Comparison of ENCODE assay signal across 1 cellular context in the genomic region with DNA sequence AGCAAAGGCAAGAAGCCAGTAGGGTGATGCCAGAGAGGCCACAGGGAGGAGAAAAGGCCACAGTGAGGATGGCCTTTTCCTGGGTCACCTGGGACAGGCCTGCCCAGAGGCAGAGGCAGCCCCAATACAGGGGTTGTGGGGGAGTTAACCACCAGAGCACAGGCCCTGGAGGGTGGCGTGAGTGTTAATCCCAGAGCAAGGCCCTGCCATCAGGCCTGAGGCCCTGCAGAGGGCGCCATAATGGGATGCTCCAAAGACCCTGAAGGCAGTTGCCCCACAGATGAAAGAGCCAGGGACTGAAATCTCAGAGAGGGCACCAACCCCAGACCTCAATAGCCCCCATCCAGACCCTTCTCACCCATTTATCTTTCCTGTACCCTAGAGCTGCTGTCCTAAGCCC.
A peak's percentile ranks its signal among the peaks of the same experiment; 100 is the strongest.
TF ChIP-seq lines count a peak whose summit lies in the region.

No MANE protein-coding gene starts in this region.

TF ChIP-seq in K562, 482 proteins besides CTCF, POLR2A, EP300 and RAD21 (continued from another document and continues in another):
- TF ChIP-seq, protein P1, sequence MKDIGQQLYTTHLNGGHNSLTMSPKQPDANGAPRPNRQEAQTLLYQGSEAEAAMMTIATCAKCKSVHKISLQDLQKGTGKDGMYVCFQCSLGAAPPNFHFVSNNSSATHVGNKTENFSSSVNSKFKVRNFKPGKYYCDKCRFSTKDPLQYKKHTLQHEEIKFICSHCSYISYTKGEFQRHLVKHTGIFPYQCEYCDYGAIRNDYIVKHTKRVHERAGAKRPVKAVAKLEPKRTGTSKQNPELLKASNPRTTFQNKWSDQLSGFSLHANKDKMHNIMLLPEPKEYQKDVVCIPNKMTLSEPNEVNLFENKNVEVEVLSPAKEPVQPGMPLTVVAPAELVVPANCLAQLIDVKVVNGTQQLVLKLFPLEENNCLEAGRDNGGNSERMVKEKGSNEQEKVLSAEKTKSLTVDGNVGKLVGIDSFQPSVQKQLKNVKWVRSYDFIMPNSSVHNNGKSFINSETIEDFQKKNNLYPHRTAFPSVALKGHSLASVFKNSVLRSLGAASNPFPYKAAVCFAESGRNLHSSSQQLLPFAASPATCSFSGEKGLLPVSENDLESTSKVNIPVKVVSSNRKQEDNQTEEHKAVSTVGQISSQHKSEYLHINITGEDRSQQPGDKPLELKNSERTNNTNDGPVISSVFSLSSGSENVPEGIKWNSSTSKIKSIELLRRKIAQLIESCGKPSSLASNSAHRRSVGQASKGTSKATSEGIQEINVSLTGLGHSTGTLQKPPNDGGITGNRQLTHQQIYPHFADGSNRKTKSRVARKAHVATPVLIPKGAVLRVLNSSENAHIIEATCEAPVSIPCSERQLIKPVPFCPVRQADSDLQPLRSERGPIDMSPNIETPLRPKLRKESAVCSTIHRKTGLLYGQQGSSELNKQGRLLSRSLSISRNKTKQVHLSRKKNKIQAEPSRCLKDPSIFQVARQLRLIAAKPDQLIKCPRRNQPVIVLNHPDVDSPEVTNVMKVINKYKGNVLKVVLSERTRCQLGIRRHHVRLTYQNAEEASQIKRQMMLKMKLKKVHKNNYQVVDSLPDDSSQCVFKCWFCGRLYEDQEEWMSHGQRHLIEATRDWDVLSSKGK (CRISPR knock-in tag; IDR thresholded peaks at IDR 0.05) = no peak
- no peak for TF ChIP-seq ZNF146 (CRISPR knock-in tag; IDR thresholded peaks at IDR 0.05; ENCODE audit: unreplicated experiment)
- TF ChIP-seq ARNT (IDR thresholded peaks at IDR 0.05) = no peak
- no peak for TF ChIP-seq RHOXF2B (CRISPR knock-in tag; conservative IDR thresholded peaks at IDR 0.05)
- peak in 1 of 3 experiments; percentile 33 for TF ChIP-seq YY1 (IDR thresholded peaks at IDR 0.05; ENCODE audit: borderline replicate concordance in 1 of 3, control insufficient read depth in 1 of 3, extremely low read depth in 1 of 3, insufficient read depth in 3 of 3, insufficient read length in 1 of 3, insufficient replicate concordance in 2 of 3, low read depth in 1 of 3, low read length in 2 of 3)
- TF ChIP-seq E2F3 (CRISPR knock-in tag; IDR thresholded peaks at IDR 0.05) = no peak
- no peak for TF ChIP-seq ZNF766 (CRISPR knock-in tag; conservative IDR thresholded peaks at IDR 0.05)
- no peak for TF ChIP-seq TAF1 (IDR thresholded peaks at IDR 0.05; ENCODE audit: control insufficient read depth, extremely low read depth, insufficient read depth, low read length, severe bottlenecking)
- no peak for TF ChIP-seq NR1H2 (CRISPR knock-in tag; IDR thresholded peaks at IDR 0.05)
- TF ChIP-seq ZNF79 (CRISPR knock-in tag; IDR thresholded peaks at IDR 0.05; ENCODE audit: low read depth) = no peak
- no peak for TF ChIP-seq SIX5 (IDR thresholded peaks at IDR 0.05; ENCODE audit: borderline replicate concordance in 1 of 2, insufficient read depth in 1 of 2, low read depth in 1 of 2, low read length in 2 of 2)
- TF ChIP-seq ZNF717 (CRISPR knock-in tag; IDR thresholded peaks at IDR 0.05) = no peak
- no peak for TF ChIP-seq SREBF1 (IDR thresholded peaks at IDR 0.05; ENCODE audit: borderline replicate concordance, low read depth, low read length)
- no peak for TF ChIP-seq ESRRA (IDR thresholded peaks at IDR 0.05; ENCODE audit: borderline replicate concordance, low read depth)
- TF ChIP-seq LEF1 (IDR thresholded peaks at IDR 0.05) = no peak
- TF ChIP-seq GATAD2B (IDR thresholded peaks at IDR 0.05; ENCODE audit: borderline replicate concordance) = no peak
- no peak for TF ChIP-seq ATF7 (IDR thresholded peaks at IDR 0.05)
- TF ChIP-seq CHD2 (IDR thresholded peaks at IDR 0.05; ENCODE audit: low read depth, low read length) = no peak
- TF ChIP-seq, protein P2, sequence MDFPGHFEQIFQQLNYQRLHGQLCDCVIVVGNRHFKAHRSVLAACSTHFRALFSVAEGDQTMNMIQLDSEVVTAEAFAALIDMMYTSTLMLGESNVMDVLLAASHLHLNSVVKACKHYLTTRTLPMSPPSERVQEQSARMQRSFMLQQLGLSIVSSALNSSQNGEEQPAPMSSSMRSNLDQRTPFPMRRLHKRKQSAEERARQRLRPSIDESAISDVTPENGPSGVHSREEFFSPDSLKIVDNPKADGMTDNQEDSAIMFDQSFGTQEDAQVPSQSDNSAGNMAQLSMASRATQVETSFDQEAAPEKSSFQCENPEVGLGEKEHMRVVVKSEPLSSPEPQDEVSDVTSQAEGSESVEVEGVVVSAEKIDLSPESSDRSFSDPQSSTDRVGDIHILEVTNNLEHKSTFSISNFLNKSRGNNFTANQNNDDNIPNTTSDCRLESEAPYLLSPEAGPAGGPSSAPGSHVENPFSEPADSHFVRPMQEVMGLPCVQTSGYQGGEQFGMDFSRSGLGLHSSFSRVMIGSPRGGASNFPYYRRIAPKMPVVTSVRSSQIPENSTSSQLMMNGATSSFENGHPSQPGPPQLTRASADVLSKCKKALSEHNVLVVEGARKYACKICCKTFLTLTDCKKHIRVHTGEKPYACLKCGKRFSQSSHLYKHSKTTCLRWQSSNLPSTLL (IDR thresholded peaks at IDR 0.05) = no peak
- TF ChIP-seq, protein P3, sequence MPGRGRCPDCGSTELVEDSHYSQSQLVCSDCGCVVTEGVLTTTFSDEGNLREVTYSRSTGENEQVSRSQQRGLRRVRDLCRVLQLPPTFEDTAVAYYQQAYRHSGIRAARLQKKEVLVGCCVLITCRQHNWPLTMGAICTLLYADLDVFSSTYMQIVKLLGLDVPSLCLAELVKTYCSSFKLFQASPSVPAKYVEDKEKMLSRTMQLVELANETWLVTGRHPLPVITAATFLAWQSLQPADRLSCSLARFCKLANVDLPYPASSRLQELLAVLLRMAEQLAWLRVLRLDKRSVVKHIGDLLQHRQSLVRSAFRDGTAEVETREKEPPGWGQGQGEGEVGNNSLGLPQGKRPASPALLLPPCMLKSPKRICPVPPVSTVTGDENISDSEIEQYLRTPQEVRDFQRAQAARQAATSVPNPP (IDR thresholded peaks at IDR 0.05; ENCODE audit: borderline replicate concordance, insufficient read depth, insufficient read length) = no peak
- TF ChIP-seq TRIM24 (IDR thresholded peaks at IDR 0.05) = no peak
- no peak for TF ChIP-seq PYGO2 (tag; IDR thresholded peaks at IDR 0.05)
- no peak for TF ChIP-seq ZFP1 (CRISPR knock-in tag; IDR thresholded peaks at IDR 0.05)
- no peak for TF ChIP-seq PTRF (tag; IDR thresholded peaks at IDR 0.05)
- TF ChIP-seq, protein P4, sequence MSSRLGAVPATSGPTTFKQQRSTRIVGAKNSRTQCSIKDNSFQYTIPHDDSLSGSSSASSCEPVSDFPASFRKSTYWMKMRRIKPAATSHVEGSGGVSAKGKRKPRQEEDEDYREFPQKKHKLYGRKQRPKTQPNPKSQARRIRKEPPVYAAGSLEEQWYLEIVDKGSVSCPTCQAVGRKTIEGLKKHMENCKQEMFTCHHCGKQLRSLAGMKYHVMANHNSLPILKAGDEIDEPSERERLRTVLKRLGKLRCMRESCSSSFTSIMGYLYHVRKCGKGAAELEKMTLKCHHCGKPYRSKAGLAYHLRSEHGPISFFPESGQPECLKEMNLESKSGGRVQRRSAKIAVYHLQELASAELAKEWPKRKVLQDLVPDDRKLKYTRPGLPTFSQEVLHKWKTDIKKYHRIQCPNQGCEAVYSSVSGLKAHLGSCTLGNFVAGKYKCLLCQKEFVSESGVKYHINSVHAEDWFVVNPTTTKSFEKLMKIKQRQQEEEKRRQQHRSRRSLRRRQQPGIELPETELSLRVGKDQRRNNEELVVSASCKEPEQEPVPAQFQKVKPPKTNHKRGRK (tag; IDR thresholded peaks at IDR 0.05) = no peak
- TF ChIP-seq ZNF3 (CRISPR knock-in tag; IDR thresholded peaks at IDR 0.05) = no peak
- no peak for TF ChIP-seq HIVEP1 (CRISPR knock-in tag; IDR thresholded peaks at IDR 0.05)
- no peak for TF ChIP-seq MYC (IDR thresholded peaks at IDR 0.05; ENCODE audit: low read depth, low read length)
- TF ChIP-seq MYC (CRISPR knock-in tag; IDR thresholded peaks at IDR 0.05; ENCODE audit: borderline replicate concordance, low read depth) = no peak
- TF ChIP-seq, protein P5, sequence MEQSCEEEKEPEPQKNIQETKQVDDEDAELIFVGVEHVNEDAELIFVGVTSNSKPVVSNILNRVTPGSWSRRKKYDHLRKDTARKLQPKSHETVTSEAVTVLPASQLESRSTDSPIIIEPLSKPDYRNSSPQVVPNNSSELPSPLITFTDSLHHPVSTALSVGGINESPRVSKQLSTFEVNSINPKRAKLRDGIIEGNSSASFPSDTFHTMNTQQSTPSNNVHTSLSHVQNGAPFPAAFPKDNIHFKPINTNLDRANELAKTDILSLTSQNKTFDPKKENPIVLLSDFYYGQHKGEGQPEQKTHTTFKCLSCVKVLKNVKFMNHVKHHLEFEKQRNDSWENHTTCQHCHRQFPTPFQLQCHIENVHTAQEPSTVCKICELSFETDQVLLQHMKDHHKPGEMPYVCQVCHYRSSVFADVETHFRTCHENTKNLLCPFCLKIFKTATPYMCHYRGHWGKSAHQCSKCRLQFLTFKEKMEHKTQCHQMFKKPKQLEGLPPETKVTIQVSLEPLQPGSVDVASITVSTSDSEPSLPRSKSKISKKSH (CRISPR knock-in tag; IDR thresholded peaks at IDR 0.05) = no peak
- TF ChIP-seq KDM1A (IDR thresholded peaks at IDR 0.05) = no peak
- TF ChIP-seq, protein P6, sequence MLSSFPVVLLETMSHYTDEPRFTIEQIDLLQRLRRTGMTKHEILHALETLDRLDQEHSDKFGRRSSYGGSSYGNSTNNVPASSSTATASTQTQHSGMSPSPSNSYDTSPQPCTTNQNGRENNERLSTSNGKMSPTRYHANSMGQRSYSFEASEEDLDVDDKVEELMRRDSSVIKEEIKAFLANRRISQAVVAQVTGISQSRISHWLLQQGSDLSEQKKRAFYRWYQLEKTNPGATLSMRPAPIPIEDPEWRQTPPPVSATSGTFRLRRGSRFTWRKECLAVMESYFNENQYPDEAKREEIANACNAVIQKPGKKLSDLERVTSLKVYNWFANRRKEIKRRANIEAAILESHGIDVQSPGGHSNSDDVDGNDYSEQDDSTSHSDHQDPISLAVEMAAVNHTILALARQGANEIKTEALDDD (IDR thresholded peaks at IDR 0.05) = no peak
- TF ChIP-seq, protein P7, sequence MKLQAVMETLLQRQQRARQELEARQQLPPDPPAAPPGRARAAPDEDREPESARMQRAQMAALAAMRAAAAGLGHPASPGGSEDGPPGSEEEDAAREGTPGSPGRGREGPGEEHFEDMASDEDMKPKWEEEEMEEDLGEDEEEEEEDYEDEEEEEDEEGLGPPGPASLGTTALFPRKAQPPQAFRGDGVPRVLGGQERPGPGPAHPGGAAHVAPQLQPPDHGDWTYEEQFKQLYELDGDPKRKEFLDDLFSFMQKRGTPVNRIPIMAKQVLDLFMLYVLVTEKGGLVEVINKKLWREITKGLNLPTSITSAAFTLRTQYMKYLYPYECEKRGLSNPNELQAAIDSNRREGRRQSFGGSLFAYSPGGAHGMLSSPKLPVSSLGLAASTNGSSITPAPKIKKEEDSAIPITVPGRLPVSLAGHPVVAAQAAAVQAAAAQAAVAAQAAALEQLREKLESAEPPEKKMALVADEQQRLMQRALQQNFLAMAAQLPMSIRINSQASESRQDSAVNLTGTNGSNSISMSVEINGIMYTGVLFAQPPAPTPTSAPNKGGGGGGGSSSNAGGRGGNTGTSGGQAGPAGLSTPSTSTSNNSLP (IDR thresholded peaks at IDR 0.05; ENCODE audit: borderline replicate concordance, low read depth, low read length) = no peak
- peak in 1 of 2 experiments; percentile 72; a peak in 2 of 4 replicates for TF ChIP-seq RCOR1 (IDR thresholded peaks at IDR 0.05; ENCODE audit: borderline replicate concordance in 1 of 2, low read depth in 2 of 2, low read length in 2 of 2)
- peak; percentile 21; the same call in 1 of the 2 replicates for TF ChIP-seq CTBP1 (IDR thresholded peaks at IDR 0.05; ENCODE audit: borderline replicate concordance)
- TF ChIP-seq MCM3 (IDR thresholded peaks at IDR 0.05) = no peak
- no peak for TF ChIP-seq NR2C2 (CRISPR knock-in tag; IDR thresholded peaks at IDR 0.05)
- TF ChIP-seq NR2C2 (tag; IDR thresholded peaks at IDR 0.05) = no peak
- TF ChIP-seq, protein P8, sequence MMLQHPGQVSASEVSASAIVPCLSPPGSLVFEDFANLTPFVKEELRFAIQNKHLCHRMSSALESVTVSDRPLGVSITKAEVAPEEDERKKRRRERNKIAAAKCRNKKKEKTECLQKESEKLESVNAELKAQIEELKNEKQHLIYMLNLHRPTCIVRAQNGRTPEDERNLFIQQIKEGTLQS (IDR thresholded peaks at IDR 0.05) = no peak
- TF ChIP-seq, protein P8 (CRISPR knock-in tag; conservative IDR thresholded peaks at IDR 0.05) = no peak
- no peak for TF ChIP-seq ZEB2 (IDR thresholded peaks at IDR 0.05)
- TF ChIP-seq, protein P9, sequence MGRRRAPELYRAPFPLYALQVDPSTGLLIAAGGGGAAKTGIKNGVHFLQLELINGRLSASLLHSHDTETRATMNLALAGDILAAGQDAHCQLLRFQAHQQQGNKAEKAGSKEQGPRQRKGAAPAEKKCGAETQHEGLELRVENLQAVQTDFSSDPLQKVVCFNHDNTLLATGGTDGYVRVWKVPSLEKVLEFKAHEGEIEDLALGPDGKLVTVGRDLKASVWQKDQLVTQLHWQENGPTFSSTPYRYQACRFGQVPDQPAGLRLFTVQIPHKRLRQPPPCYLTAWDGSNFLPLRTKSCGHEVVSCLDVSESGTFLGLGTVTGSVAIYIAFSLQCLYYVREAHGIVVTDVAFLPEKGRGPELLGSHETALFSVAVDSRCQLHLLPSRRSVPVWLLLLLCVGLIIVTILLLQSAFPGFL (CRISPR knock-in tag; IDR thresholded peaks at IDR 0.05) = no peak
- TF ChIP-seq HMG20A (CRISPR knock-in tag; conservative IDR thresholded peaks at IDR 0.05) = no peak
- no peak; the same call in 1 of the 2 replicates for TF ChIP-seq ZBTB7A (IDR thresholded peaks at IDR 0.05; ENCODE audit: borderline replicate concordance, control insufficient read depth, low read depth, low read length)
- no peak for TF ChIP-seq DMBX1 (CRISPR knock-in tag; IDR thresholded peaks at IDR 0.05; ENCODE audit: borderline replicate concordance)
- TF ChIP-seq ZNF140 (CRISPR knock-in tag; IDR thresholded peaks at IDR 0.05) = no peak
- TF ChIP-seq, protein P10, sequence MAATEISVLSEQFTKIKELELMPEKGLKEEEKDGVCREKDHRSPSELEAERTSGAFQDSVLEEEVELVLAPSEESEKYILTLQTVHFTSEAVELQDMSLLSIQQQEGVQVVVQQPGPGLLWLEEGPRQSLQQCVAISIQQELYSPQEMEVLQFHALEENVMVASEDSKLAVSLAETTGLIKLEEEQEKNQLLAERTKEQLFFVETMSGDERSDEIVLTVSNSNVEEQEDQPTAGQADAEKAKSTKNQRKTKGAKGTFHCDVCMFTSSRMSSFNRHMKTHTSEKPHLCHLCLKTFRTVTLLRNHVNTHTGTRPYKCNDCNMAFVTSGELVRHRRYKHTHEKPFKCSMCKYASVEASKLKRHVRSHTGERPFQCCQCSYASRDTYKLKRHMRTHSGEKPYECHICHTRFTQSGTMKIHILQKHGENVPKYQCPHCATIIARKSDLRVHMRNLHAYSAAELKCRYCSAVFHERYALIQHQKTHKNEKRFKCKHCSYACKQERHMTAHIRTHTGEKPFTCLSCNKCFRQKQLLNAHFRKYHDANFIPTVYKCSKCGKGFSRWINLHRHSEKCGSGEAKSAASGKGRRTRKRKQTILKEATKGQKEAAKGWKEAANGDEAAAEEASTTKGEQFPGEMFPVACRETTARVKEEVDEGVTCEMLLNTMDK (IDR thresholded peaks at IDR 0.05; ENCODE audit: borderline replicate concordance, insufficient read depth, low read depth, low read length, poor library complexity, severe bottlenecking) = peak; percentile 92
